In the genomic region with DNA sequence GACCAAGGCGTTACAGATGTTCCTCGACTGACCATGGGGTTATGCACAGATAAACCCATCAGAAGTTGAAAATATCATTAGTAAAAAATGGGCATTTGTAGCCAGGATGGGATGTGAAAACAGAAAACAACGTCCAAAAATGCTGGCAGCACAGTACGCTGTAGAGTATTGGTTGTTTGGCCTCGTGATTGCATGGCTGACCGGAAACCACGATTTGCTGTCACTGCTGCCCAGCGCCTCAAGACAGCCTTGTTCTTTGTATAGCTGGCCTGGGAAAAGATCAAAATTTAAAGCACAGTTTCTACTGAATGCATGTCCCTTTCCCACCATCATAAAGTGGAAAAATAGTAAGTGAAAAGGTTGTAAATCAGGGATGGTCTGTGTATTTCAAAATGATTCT, we compare ENCODE assay signal across 19 cellular contexts. TPM values are rescaled to one million over a fixed set of nuclear protein-coding genes. Genes with fewer than 3 reads are reported as not detected.
DNase-seq lines count a peak whose midpoint lies in the region; ATAC-seq and TF ChIP-seq lines count a peak whose summit lies in the region.
"Had no signal": no experiment of that assay in that cellular context is flagged by ENCODE, and none has a peak within 500 bp of the region (broad histone marks: within the 10 kb centered on the region; RNA-seq: fewer than 3 reads in every experiment).

No MANE protein-coding gene starts in this region.

- intact Hi-C loops in IMR-90 (cut with micrococcal nuclease), result no loop called here
- intact Hi-C loops in right cardiac atrium (cut with DNase I), result no loop called here
- intact Hi-C loops in sciatic nerve (cut with DNase I), result loop anchor here (10.0 kb wide), 1 partner anchor 97 kb away; no protein-coding TSS in a partner anchor

- no peak overlapping the region for H2AK5ac ChIP-seq in IMR-90 (ENCODE audit: low read depth, low read length)

- no peak overlapping the region for H3K9ac ChIP-seq in IMR-90 (ENCODE audit: low read depth, low read length)

- ATAC-seq in IMR-90 (ENCODE audit: low read depth), result no peak
- ATAC-seq in right cardiac atrium, result peak; percentile 53 to 73
- ATAC-seq in sciatic nerve, result peak; percentile 52
- ATAC-seq in HG02973 (IDR thresholded peaks at IDR 0.05; ENCODE audit: unreplicated experiment), result no peak
- ATAC-seq in GM19397 (IDR thresholded peaks at IDR 0.05; ENCODE audit: unreplicated experiment), result no peak
- ATAC-seq: PC-3 had no signal

- POLR2A ChIA-PET in IMR-90 (lab: Charles Lee; ENCODE audit: unreplicated experiment), result no interaction called here

- peaks cover 11% of the 10 kb centered on the region for H3K4me1 ChIP-seq in IMR-90 (ENCODE audit: control insufficient read depth, insufficient read depth, low read length)
- no peaks in the 10 kb centered on the region for H3K4me1 ChIP-seq in right cardiac atrium (ENCODE audit: control insufficient read depth, insufficient read depth, low read length)
- H3K4me1 ChIP-seq: Caco-2 had no signal

- H3K27me3 ChIP-seq in IMR-90 (ENCODE audit: control insufficient read depth, insufficient read depth, low read length) (no peaks in the 10 kb centered on the region), right cardiac atrium (ENCODE audit: control insufficient read depth, insufficient read depth) (no peaks in the 10 kb centered on the region)

- CTCF ChIA-PET in IMR-90 (lab: Yijun Ruan, JAX), result interaction anchor here (0.8 kb wide), 1 partner anchor 15 kb away, joined by 4 read pairs; no protein-coding TSS in a partner anchor

- H3K56ac ChIP-seq in IMR-90 (ENCODE audit: extremely low read depth, insufficient read depth, low read length), result no peak overlapping the region

- H2BK120ac ChIP-seq in IMR-90 (ENCODE audit: low read depth, low read length), result no peak overlapping the region

- no peak overlapping the region for H3K4me2 ChIP-seq in IMR-90 (ENCODE audit: low read depth, low read length)

- no peak overlapping the region for H2BK20ac ChIP-seq in IMR-90 (ENCODE audit: low read depth, low read length)

- TF ChIP-seq CTCF in IMR-90 (conservative IDR thresholded peaks at IDR 0.05; ENCODE audit: low read depth, low read length), result no peak
- TF ChIP-seq CTCF in coronary artery (IDR thresholded peaks at IDR 0.05), result no peak

- H3K4ac ChIP-seq in IMR-90 (ENCODE audit: low read depth, low read length), result no peak overlapping the region

- no peak for TF ChIP-seq RAD21 in IMR-90 (IDR thresholded peaks at IDR 0.05; ENCODE audit: low read length)

- H2BK5ac ChIP-seq in IMR-90 (ENCODE audit: low read depth, low read length, poor library complexity, severe bottlenecking), result no peak overlapping the region

- dilution Hi-C loops in IMR-90 (cut with HindIII; ENCODE audit: low sequenced_read_pairs, unreplicated experiment), result no loop called here

- H4K5ac ChIP-seq in IMR-90 (ENCODE audit: low read depth, low read length), result peak overlapping the region; percentile 49

- peaks cover 22 to 62% of the 10 kb centered on the region in 2 experiments for H3K79me1 ChIP-seq in IMR-90 (ENCODE audit: low read depth in 1 of 2, low read length in 2 of 2)

- H2AK9ac ChIP-seq in IMR-90 (replicated peaks; ENCODE audit: low read depth, low read length, poor library complexity), result no peak overlapping the region

- in situ Hi-C loops in IMR-90 (cut with MboI; ENCODE audit: low sequenced_read_pairs), result no loop called here

- H2BK15ac ChIP-seq in IMR-90 (ENCODE audit: low read depth, low read length), result no peak overlapping the region

- H3K27ac ChIP-seq in IMR-90 (ENCODE audit: insufficient read depth, low read length), result peak overlapping the region; percentile 48; the same call in 1 of the 2 replicates
- H3K27ac ChIP-seq in coronary artery, result peak overlapping the region; percentile 57 to 65
- no peak overlapping the region for H3K27ac ChIP-seq in right cardiac atrium (ENCODE audit: low read length)
- H3K27ac ChIP-seq: RWPE1 had no signal

- H3K14ac ChIP-seq in IMR-90 (replicated peaks; ENCODE audit: low read depth, low read length), result no peak overlapping the region

- H3K9me3 ChIP-seq in IMR-90 (ENCODE audit: control insufficient read depth, insufficient read depth, low read length) (no peaks in the 10 kb centered on the region), right cardiac atrium (ENCODE audit: control insufficient read depth, low read length) (no peaks in the 10 kb centered on the region)
- H3K9me3 ChIP-seq: Caco-2 had no signal

- no CpG with 5 or more reads among the region's 8 CpGs for WGBS in IMR-90 (ENCODE audit: extremely low coverage in 2 of 2, insufficient read length in 1 of 2), 2 experiments
- WGBS in right cardiac atrium, result 59% methylated on average over 8 of the region's 8 CpGs

- no peak for DNase-seq in IMR-90
- no peak for DNase-seq in coronary artery (ENCODE audit: low spot score)
- peak in 1 of 3 donors; percentile 69 for DNase-seq in right cardiac atrium
- no peak for DNase-seq in sciatic nerve (ENCODE audit: low spot score)
- no peak for DNase-seq in NCI-H82 treated with DMSO at 0.1 percent for 48 hours (lab: John Stamatoyannopoulos, UW; ENCODE audit: unreplicated experiment)
- DNase-seq in cortex of kidney (lab: John Stamatoyannopoulos, UW), result no peak
- DNase-seq: AML-193, Caco-2, DMS153, KBM-7, NCI-H1417 treated with DMSO at 0.1 percent for 48 hours, NCI-H2029, NCI-H2171 treated with DMSO at 0.1 percent for 48 hours, NCI-H446 treated with DMSO at 0.1 percent for 48 hours, NCI-H748 treated with DMSO at 0.1 percent for 48 hours, PC-3 had no signal

- no peak overlapping the region for H2AFZ ChIP-seq in IMR-90 (replicated peaks; ENCODE audit: low read length, poor library complexity)

- H3K9me1 ChIP-seq in IMR-90 (ENCODE audit: insufficient read depth, low read length), result no peaks in the 10 kb centered on the region

- BruUV-seq in IMR-90 (replicated peaks; lab: Mats Ljungman, UMichigan), result no TSS peak

- no peak overlapping the region for H3K4me3 ChIP-seq in IMR-90 (ENCODE audit: insufficient read depth, low read depth, low read length)
- no peak overlapping the region for H3K4me3 ChIP-seq in coronary artery
- no peak overlapping the region for H3K4me3 ChIP-seq in right cardiac atrium (ENCODE audit: low read length)

- H4K20me1 ChIP-seq in IMR-90 (ENCODE audit: insufficient read depth, low read length), result no peaks in the 10 kb centered on the region

- H3K18ac ChIP-seq in IMR-90 (ENCODE audit: low read depth, low read length), result no peak overlapping the region

- no peak overlapping the region for H3K23ac ChIP-seq in IMR-90 (ENCODE audit: low read depth, low read length)

- H3K36me3 ChIP-seq in IMR-90 (ENCODE audit: control insufficient read depth, insufficient read depth, low read length), result peaks cover 46% of the 10 kb centered on the region

- H4K91ac ChIP-seq in IMR-90 (ENCODE audit: insufficient read depth, low read depth, low read length), result no peak overlapping the region

- no peak for TF ChIP-seq POLR2A in IMR-90 (IDR thresholded peaks at IDR 0.05; ENCODE audit: low read depth, low read length)

- peak overlapping the region in 1 of 2 experiments; percentile 6; a peak in 1 of 4 replicates for H4K8ac ChIP-seq in IMR-90 (ENCODE audit: low read depth in 2 of 2, low read length in 2 of 2)

TF ChIP-seq in IMR-90, 13 proteins besides CTCF, POLR2A, EP300 and RAD21:
- TF ChIP-seq MAZ (IDR thresholded peaks at IDR 0.05; ENCODE audit: borderline replicate concordance, low read depth, low read length), result no peak
- TF ChIP-seq CHD1 (IDR thresholded peaks at IDR 0.05; ENCODE audit: low read depth, low read length), result no peak
- TF ChIP-seq, protein P1, sequence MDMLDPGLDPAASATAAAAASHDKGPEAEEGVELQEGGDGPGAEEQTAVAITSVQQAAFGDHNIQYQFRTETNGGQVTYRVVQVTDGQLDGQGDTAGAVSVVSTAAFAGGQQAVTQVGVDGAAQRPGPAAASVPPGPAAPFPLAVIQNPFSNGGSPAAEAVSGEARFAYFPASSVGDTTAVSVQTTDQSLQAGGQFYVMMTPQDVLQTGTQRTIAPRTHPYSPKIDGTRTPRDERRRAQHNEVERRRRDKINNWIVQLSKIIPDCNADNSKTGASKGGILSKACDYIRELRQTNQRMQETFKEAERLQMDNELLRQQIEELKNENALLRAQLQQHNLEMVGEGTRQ (IDR thresholded peaks at IDR 0.05; ENCODE audit: low read depth, low read length), result no peak
- TF ChIP-seq MXI1 (IDR thresholded peaks at IDR 0.05; ENCODE audit: borderline replicate concordance, low read depth, low read length), result no peak

RNA-seq across cellular contexts. Expression of gene MTHFD1L, which starts 41.9 kb away (rescaled TPM):
- 53.2 and 53.9 TPM in 2 replicates for total RNA-seq in IMR-90 (2012; rRNA removed)
- 39.0 and 43.5 TPM in 2 replicates for polyA plus RNA-seq in IMR-90 (2012; rRNA removed)
- polyA plus RNA-seq in IMR-90 (2012; cell fraction: cytosol; rRNA removed), result 21.0 and 28.9 TPM in 2 replicates
- polyA plus RNA-seq in IMR-90 (2012; cell fraction: nucleus; rRNA removed; ENCODE audit: low replicate concordance), result 25.2 and 89.7 TPM in 2 replicates
- 10 to 100 TPM in 1 of 4 donors, 1 to 10 TPM in 3; 3.3 to 18.2 (median 5.3) TPM for total RNA-seq in right cardiac atrium
- polyA plus RNA-seq in right cardiac atrium, result 2.4 TPM
- 30.4 TPM for total RNA-seq in sciatic nerve

Comparison
In these comparisons a context has a peak if more than half of its experiments do, and no peak if none do; other contexts are left out.
1. ATAC-seq: peak in right cardiac atrium (2 of 2) and sciatic nerve (single experiment); none in IMR-90 (single experiment), HG02973 (single experiment) and GM19397 (single experiment).